ENCODE assay signal across 8 cellular contexts in genomic region chr1:179876289-179876715, GRCh38. TPM values are rescaled to one million over a fixed set of nuclear protein-coding genes. Genes with fewer than 3 reads are reported as not detected.
DNase-seq lines count a peak whose midpoint lies in the region; ATAC-seq and TF ChIP-seq lines count a peak whose summit lies in the region.

No MANE protein-coding gene starts in this region.

- H3K27ac Mint-ChIP-seq in CD8-positive, alpha-beta T cell: no peak overlapping the region
- no peak overlapping the region for H3K27ac Mint-ChIP-seq in nephron progenitor cell

- DNase-seq in CD8-positive, alpha-beta T cell: no peak
- DNase-seq in NCI-H460 (ENCODE audit: extremely low read depth, low read depth) (peak; percentile 34), dermis microvascular lymphatic vessel endothelial cell (ENCODE audit: low read depth in 2 of 2) (peak; percentile 70 to 71), nephron progenitor cell (no peak), putamen (ENCODE audit: low spot score) (no peak), epidermal melanocyte (ENCODE audit: insufficient read length, low spot score) (no peak), NCI-H446 (lab: John Stamatoyannopoulos, UW) (no peak)

- H3K27me3 ChIP-seq in CD8-positive, alpha-beta T cell (ENCODE audit: insufficient read depth, low read length): no peaks in the 10 kb centered on the region

- CTCF ChIA-PET in CD8-positive, alpha-beta T cell (lab: Charles Lee): interaction anchor here (2.0 kb wide), 1 partner anchor 9 kb away, joined by 11 read pairs; no protein-coding TSS in a partner anchor

- POLR2A ChIA-PET in CD8-positive, alpha-beta T cell (lab: Charles Lee): no interaction called here

- no peak for TF ChIP-seq CTCF in CD8-positive, alpha-beta T cell (IDR thresholded peaks at IDR 0.05)
- no peak for TF ChIP-seq CTCF in nephron progenitor cell (IDR thresholded peaks at IDR 0.05)

- no peak for ATAC-seq in CD8-positive, alpha-beta T cell
- ATAC-seq in GM18867 (IDR thresholded peaks at IDR 0.05; ENCODE audit: unreplicated experiment): no peak

- H3K4me3 Mint-ChIP-seq in CD8-positive, alpha-beta T cell: peak overlapping the region; percentile 80
- peak overlapping the region; percentile 94 for H3K4me3 Mint-ChIP-seq in nephron progenitor cell

- H3K36me3 ChIP-seq in CD8-positive, alpha-beta T cell (ENCODE audit: insufficient read depth, low read length): no peaks in the 10 kb centered on the region

- H3K4me1 ChIP-seq in CD8-positive, alpha-beta T cell (ENCODE audit: insufficient read depth, low read length): peaks cover 24% of the 10 kb centered on the region

- intact Hi-C loops in CD8-positive, alpha-beta T cell (cut with DNase I, micrococcal nuclease): loop anchor here (2.0 to 10.0 kb wide), 5 partner anchors 281 to 1226 kb away; partner anchors contain the start of genes ACBD6 (in 1 of the 2) and STX6 (in 1 of the 2)

- peaks cover 56% of the 10 kb centered on the region for H3K4me1 Mint-ChIP-seq in CD8-positive, alpha-beta T cell (ENCODE audit: low read depth)
- H3K4me1 Mint-ChIP-seq in nephron progenitor cell: peaks cover 67% of the 10 kb centered on the region

- H3K27ac ChIP-seq in CD8-positive, alpha-beta T cell (ENCODE audit: low read depth, low read length): no peak overlapping the region

- no peaks in the 10 kb centered on the region for H3K27me3 Mint-ChIP-seq in CD8-positive, alpha-beta T cell (ENCODE audit: low read depth)
- H3K27me3 Mint-ChIP-seq in nephron progenitor cell (ENCODE audit: low read depth, poor library complexity): peaks cover 3% of the 10 kb centered on the region

- peaks cover 32% of the 10 kb centered on the region for H3K36me3 Mint-ChIP-seq in CD8-positive, alpha-beta T cell
- H3K36me3 Mint-ChIP-seq in nephron progenitor cell (ENCODE audit: low read depth): peaks cover 45% of the 10 kb centered on the region

- no peaks in the 10 kb centered on the region for H3K9me3 Mint-ChIP-seq in CD8-positive, alpha-beta T cell
- H3K9me3 Mint-ChIP-seq in nephron progenitor cell: no peaks in the 10 kb centered on the region

- peak overlapping the region; percentile 60 for H3K4me3 ChIP-seq in CD8-positive, alpha-beta T cell (ENCODE audit: low read depth, low read length)

- H3K9me3 ChIP-seq in CD8-positive, alpha-beta T cell (ENCODE audit: low read length): no peaks in the 10 kb centered on the region

RNA-seq across cellular contexts. Expression of gene TOR1AIP2, which starts 1.3 kb away (rescaled TPM):
- 10 to 100 TPM; 67.0 to 72.8 TPM for total RNA-seq in CD8-positive, alpha-beta T cell
- 106 and 122 TPM in 2 replicates for total RNA-seq in NCI-H460 (2014; rRNA removed; shearing (Covaris generic))
- 39.2 and 50.5 TPM in 2 replicates for polyA plus RNA-seq in NCI-H460 (2014; cell fraction: nucleus; rRNA removed)
- 59.4 and 75.0 TPM in 2 replicates for total RNA-seq in dermis microvascular lymphatic vessel endothelial cell

RNA-seq across cellular contexts. Expression of gene TOR1AIP1, which starts 5.8 kb away (rescaled TPM):
- total RNA-seq in CD8-positive, alpha-beta T cell: 100 to 1,000 TPM; 108 to 110 TPM
- total RNA-seq in NCI-H460 (2014; rRNA removed; shearing (Covaris generic)): 55.3 and 57.7 TPM in 2 replicates
- 31.5 and 45.4 TPM in 2 replicates for polyA plus RNA-seq in NCI-H460 (2014; cell fraction: nucleus; rRNA removed)
- 16.4 and 25.8 TPM in 2 replicates for total RNA-seq in dermis microvascular lymphatic vessel endothelial cell

Comparison
In these comparisons a context has a peak if more than half of its experiments do, and no peak if none do; other contexts are left out.
1. DNase-seq: peak in NCI-H460 (single experiment) and dermis microvascular lymphatic vessel endothelial cell (2 of 2); none in CD8-positive, alpha-beta T cell (0 of 7), nephron progenitor cell (single experiment), putamen (single experiment), epidermal melanocyte (single experiment) and NCI-H446 (0 of 2).